In the genomic region with DNA sequence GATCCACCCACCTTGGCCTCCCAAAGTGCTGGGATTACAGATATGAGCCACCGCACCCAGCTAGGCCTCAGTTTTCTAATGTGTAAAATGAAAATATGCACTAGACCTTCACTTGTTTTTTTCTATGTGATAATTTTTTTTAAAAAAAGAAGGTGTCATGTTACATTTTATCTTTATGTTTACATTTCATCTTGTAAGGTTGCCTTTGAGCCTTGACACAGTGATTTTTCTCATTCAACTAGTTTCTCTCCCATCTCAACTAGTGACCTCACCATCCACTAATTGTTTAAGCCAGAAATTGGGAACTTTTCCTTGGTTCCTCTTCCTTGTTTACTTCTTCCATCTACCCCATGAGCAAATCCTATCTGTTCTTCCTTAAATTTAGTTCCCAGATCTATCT, we compare ENCODE assay signal across 24 cellular contexts. TPM values are rescaled to one million over a fixed set of nuclear protein-coding genes. Genes with fewer than 3 reads are reported as not detected.
DNase-seq lines count a peak whose midpoint lies in the region; ATAC-seq and TF ChIP-seq lines count a peak whose summit lies in the region.
"Had no signal": no experiment of that assay in that cellular context is flagged by ENCODE, and none has a peak within 500 bp of the region (broad histone marks: within the 10 kb centered on the region; RNA-seq: fewer than 3 reads in every experiment).

No MANE protein-coding gene starts in this region.

- no peaks in the 10 kb centered on the region for H3K36me3 Mint-ChIP-seq in activated T-helper 17 cell treated with anti-CD3 and anti-CD28 coated beads, Interleukin-2, amount 50 U/mL, for 72 hours (ENCODE audit: low read depth)
- H3K36me3 Mint-ChIP-seq in mesothelial cell of epicardium: no peaks in the 10 kb centered on the region
- H3K36me3 Mint-ChIP-seq: memory B cell, naive B cell had no signal

- peak overlapping the region; percentile 14 for H2AFZ ChIP-seq in HCT116 (ENCODE audit: low read depth, low read length, poor library complexity, severe bottlenecking)
- H2AFZ ChIP-seq: parathyroid adenoma had no signal

- H3K27ac Mint-ChIP-seq in activated T-helper 17 cell treated with anti-CD3 and anti-CD28 coated beads, Interleukin-2, amount 50 U/mL, for 72 hours: peak overlapping the region; percentile 87
- H3K27ac Mint-ChIP-seq in mesothelial cell of epicardium: no peak overlapping the region
- H3K27ac Mint-ChIP-seq: effector memory CD8-positive, alpha-beta T cell; memory B cell; T-helper 2 cell treated with Interferon-gamma antibody and Interleukin-4, amounts not matched to agents 5 μg/mL and 100 μg/mL, for 36 hours had no signal

- no peaks in the 10 kb centered on the region for H3K9me2 ChIP-seq in HCT116 (ENCODE audit: insufficient read depth)

- peaks cover 21% of the 10 kb centered on the region for H3K4me1 Mint-ChIP-seq in activated T-helper 17 cell treated with anti-CD3 and anti-CD28 coated beads, Interleukin-2, amount 50 U/mL, for 72 hours
- H3K4me1 Mint-ChIP-seq in mesothelial cell of epicardium: peaks cover 18% of the 10 kb centered on the region
- H3K4me1 Mint-ChIP-seq: memory B cell, naive B cell had no signal

- TF ChIP-seq RAD21 in HCT116 (IDR thresholded peaks at IDR 0.05; ENCODE audit: low read depth): no peak

- TF ChIP-seq CTCF in C4-2B (conservative IDR thresholded peaks at IDR 0.05): no peak
- no peak for TF ChIP-seq CTCF in HCT116 (IDR thresholded peaks at IDR 0.05 in 2 of 3, conservative IDR thresholded peaks at IDR 0.05 in 1 of 3; ENCODE audit: borderline replicate concordance in 1 of 3, insufficient read depth in 1 of 3, low read depth in 2 of 3, low read length in 2 of 3)
- TF ChIP-seq CTCF in fibroblast of the aortic adventitia (IDR thresholded peaks at IDR 0.05; ENCODE audit: insufficient read depth, low read length): no peak
- TF ChIP-seq CTCF in mesothelial cell of epicardium (IDR thresholded peaks at IDR 0.05; ENCODE audit: unreplicated experiment): no peak

- no peak overlapping the region for H3K9ac ChIP-seq in HCT116 (ENCODE audit: low read length)
- H3K9ac ChIP-seq: parathyroid adenoma had no signal

- no peak overlapping the region for H3K4me3 ChIP-seq in HCT116 (replicated peaks in 1 of 2; ENCODE audit: low read depth in 1 of 2, low read length in 2 of 2)
- no peak overlapping the region for H3K4me3 ChIP-seq in fibroblast of the aortic adventitia (ENCODE audit: low read depth, low read length)
- H3K4me3 ChIP-seq: right lobe of liver, thyroid gland had no signal

- intact Hi-C loops in HCT116 (cut with micrococcal nuclease): no loop called here

- BruUV-seq in HCT116 (replicated peaks; lab: Mats Ljungman, UMichigan): no TSS peak

- DNase-seq in HCT116 (ENCODE audit: low read depth, low spot score) (no peak), fibroblast of the aortic adventitia (ENCODE audit: low read depth) (peak; percentile 67), MV-4-11 (lab: John Stamatoyannopoulos, UW) (no peak), AML-193 (lab: John Stamatoyannopoulos, UW) (no peak), mesothelial cell of epicardium (ENCODE audit: low spot score in 2 of 2, unreplicated experiment in 2 of 2) (no peak)
- DNase-seq: activated CD8-positive, alpha-beta memory T cell treated with anti-CD3 and anti-CD28 coated beads, Interleukin-2, amount 50 U/mL, for 48 hours; activated gamma-delta T cell treated with Interleukin-2 at 50 U/mL for 16 hours; BE2C; effector memory CD8-positive, alpha-beta T cell; hippocampal formation; naive B cell; NCI-H1092; NCI-H2107; NCI-H524; right lobe of liver; SHP77 treated with DMSO at 0.1 percent for 48 hours; stimulated activated naive CD4-positive, alpha-beta T cell treated with Interleukin-2 at 50 U/mL for 16 hours; thyroid gland had no signal

- POLR2A ChIA-PET in HCT116 (lab: Charles Lee): no interaction called here

- no peaks in the 10 kb centered on the region for H3K27me3 ChIP-seq in HCT116 (ENCODE audit: insufficient read depth, low read length)
- H3K27me3 ChIP-seq: BE2C, right lobe of liver, thyroid gland had no signal

- RAD21 ChIA-PET in HCT116 (lab: Charles Lee; ENCODE audit: low non-redundant PET in 1 of 2, low total read pairs in 2 of 2, uncharacterized antibody in 2 of 2, unreplicated experiment in 2 of 2): no interaction called here

- H3K4me2 ChIP-seq in HCT116 (ENCODE audit: low read length): no peak overlapping the region; the same call in 1 of the 2 replicates

- no peaks in the 10 kb centered on the region for H3K36me3 ChIP-seq in HCT116 (ENCODE audit: control insufficient read depth in 1 of 2, insufficient read depth in 2 of 2, low read length in 2 of 2)
- H3K36me3 ChIP-seq: BE2C, right lobe of liver, thyroid gland had no signal

- H3K27ac ChIP-seq in C4-2B (peak overlapping the region; percentile 43), HCT116 (ENCODE audit: low read depth, low read length) (no peak overlapping the region)
- H3K27ac ChIP-seq: parathyroid adenoma, right lobe of liver, thyroid gland had no signal

- H3K9me3 ChIP-seq in HCT116 (ENCODE audit: control insufficient read depth in 1 of 2, insufficient read depth in 1 of 2, low read depth in 1 of 2, low read length in 2 of 2): no peaks in the 10 kb centered on the region
- H3K9me3 ChIP-seq: BE2C, right lobe of liver, thyroid gland had no signal

- H3K27me3 Mint-ChIP-seq in activated T-helper 17 cell treated with anti-CD3 and anti-CD28 coated beads, Interleukin-2, amount 50 U/mL, for 72 hours: no peaks in the 10 kb centered on the region
- H3K27me3 Mint-ChIP-seq in mesothelial cell of epicardium (ENCODE audit: low read depth): no peaks in the 10 kb centered on the region
- H3K27me3 Mint-ChIP-seq: effector memory CD8-positive, alpha-beta T cell had no signal

- no peaks in the 10 kb centered on the region for H3K79me2 ChIP-seq in HCT116 (ENCODE audit: insufficient read depth, low read length)
- H3K79me2 ChIP-seq: parathyroid adenoma had no signal

- no peaks in the 10 kb centered on the region for H4K20me1 ChIP-seq in HCT116 (ENCODE audit: insufficient read depth)

- TF ChIP-seq POLR2A in HCT116 (IDR thresholded peaks at IDR 0.05; ENCODE audit: borderline replicate concordance, extremely low read depth, insufficient read depth, insufficient read length): no peak

- peaks cover 14 to 40% of the 10 kb centered on the region in 2 experiments; a peak in 3 of 4 replicates for H3K4me1 ChIP-seq in HCT116 (ENCODE audit: control insufficient read depth in 1 of 2, insufficient read depth in 2 of 2, low read length in 2 of 2)
- H3K4me1 ChIP-seq: BE2C, parathyroid adenoma had no signal

- H3K4me3 Mint-ChIP-seq in activated T-helper 17 cell treated with anti-CD3 and anti-CD28 coated beads, Interleukin-2, amount 50 U/mL, for 72 hours: peak overlapping the region; percentile 27
- H3K4me3 Mint-ChIP-seq in mesothelial cell of epicardium: no peak overlapping the region
- H3K4me3 Mint-ChIP-seq: effector memory CD8-positive, alpha-beta T cell; memory B cell; naive B cell; T-helper 2 cell treated with Interferon-gamma antibody and Interleukin-4, amounts not matched to agents 5 μg/mL and 100 μg/mL, for 36 hours had no signal

- no peak for ATAC-seq in HCT116
- ATAC-seq in activated T-helper 17 cell treated with anti-CD3 and anti-CD28 coated beads, Interleukin-2, amount 50 U/mL, for 72 hours (replicated peaks): no peak
- ATAC-seq: effector memory CD8-positive, alpha-beta T cell; right lobe of liver had no signal

- CTCF ChIA-PET in HCT116 (lab: Charles Lee): no interaction called here

- peaks cover 9% of the 10 kb centered on the region for H3K9me3 Mint-ChIP-seq in activated T-helper 17 cell treated with anti-CD3 and anti-CD28 coated beads, Interleukin-2, amount 50 U/mL, for 72 hours
- H3K9me3 Mint-ChIP-seq in mesothelial cell of epicardium: peaks cover 3% of the 10 kb centered on the region
- H3K9me3 Mint-ChIP-seq: effector memory CD8-positive, alpha-beta T cell; memory B cell had no signal

TF ChIP-seq in HCT116, 20 proteins besides CTCF, POLR2A, EP300 and RAD21 (continues in another document):
- TF ChIP-seq CBX3 (IDR thresholded peaks at IDR 0.05; ENCODE audit: low read depth) (no peak), ATF3 (IDR thresholded peaks at IDR 0.05) (no peak), TCF7L2 (IDR thresholded peaks at IDR 0.05; ENCODE audit: borderline replicate concordance, extremely low read depth, insufficient read depth, insufficient read length) (no peak), CEBPB (IDR thresholded peaks at IDR 0.05; ENCODE audit: low read depth) (no peak), ZNF274 (IDR thresholded peaks at IDR 0.05; ENCODE audit: low read depth, low read length) (no peak), SIN3A (IDR thresholded peaks at IDR 0.05; ENCODE audit: low read depth) (no peak)
- TF ChIP-seq, protein P1, sequence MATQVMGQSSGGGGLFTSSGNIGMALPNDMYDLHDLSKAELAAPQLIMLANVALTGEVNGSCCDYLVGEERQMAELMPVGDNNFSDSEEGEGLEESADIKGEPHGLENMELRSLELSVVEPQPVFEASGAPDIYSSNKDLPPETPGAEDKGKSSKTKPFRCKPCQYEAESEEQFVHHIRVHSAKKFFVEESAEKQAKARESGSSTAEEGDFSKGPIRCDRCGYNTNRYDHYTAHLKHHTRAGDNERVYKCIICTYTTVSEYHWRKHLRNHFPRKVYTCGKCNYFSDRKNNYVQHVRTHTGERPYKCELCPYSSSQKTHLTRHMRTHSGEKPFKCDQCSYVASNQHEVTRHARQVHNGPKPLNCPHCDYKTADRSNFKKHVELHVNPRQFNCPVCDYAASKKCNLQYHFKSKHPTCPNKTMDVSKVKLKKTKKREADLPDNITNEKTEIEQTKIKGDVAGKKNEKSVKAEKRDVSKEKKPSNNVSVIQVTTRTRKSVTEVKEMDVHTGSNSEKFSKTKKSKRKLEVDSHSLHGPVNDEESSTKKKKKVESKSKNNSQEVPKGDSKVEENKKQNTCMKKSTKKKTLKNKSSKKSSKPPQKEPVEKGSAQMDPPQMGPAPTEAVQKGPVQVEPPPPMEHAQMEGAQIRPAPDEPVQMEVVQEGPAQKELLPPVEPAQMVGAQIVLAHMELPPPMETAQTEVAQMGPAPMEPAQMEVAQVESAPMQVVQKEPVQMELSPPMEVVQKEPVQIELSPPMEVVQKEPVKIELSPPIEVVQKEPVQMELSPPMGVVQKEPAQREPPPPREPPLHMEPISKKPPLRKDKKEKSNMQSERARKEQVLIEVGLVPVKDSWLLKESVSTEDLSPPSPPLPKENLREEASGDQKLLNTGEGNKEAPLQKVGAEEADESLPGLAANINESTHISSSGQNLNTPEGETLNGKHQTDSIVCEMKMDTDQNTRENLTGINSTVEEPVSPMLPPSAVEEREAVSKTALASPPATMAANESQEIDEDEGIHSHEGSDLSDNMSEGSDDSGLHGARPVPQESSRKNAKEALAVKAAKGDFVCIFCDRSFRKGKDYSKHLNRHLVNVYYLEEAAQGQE (IDR thresholded peaks at IDR 0.05; ENCODE audit: low read depth): no peak

RNA-seq across cellular contexts. Expression of gene TMC1, which starts 21.5 kb away (rescaled TPM):
- 0.57 TPM for total RNA-seq in HCT116 (2021; ENCODE audit: unreplicated experiment)
- 0.64 and 0.77 TPM in 2 replicates for polyA plus RNA-seq in HCT116 (2012)
- total RNA-seq in activated T-helper 17 cell treated with anti-CD3 and anti-CD28 coated beads, Interleukin-2, amount 50 U/mL, for 72 hours: under 1 TPM; 0.32 to 0.41 TPM
- 0.36 and 0.49 TPM in 2 replicates for total RNA-seq in fibroblast of the aortic adventitia (ENCODE audit: low replicate concordance)
- total RNA-seq in mesothelial cell of epicardium: 0.22 to 0.29 TPM in 2 of 3 replicates, not detected in the other
- total RNA-seq: kidney epithelial cell had no signal
